8 cellular contexts compared by ENCODE assay signal in the genomic region with DNA sequence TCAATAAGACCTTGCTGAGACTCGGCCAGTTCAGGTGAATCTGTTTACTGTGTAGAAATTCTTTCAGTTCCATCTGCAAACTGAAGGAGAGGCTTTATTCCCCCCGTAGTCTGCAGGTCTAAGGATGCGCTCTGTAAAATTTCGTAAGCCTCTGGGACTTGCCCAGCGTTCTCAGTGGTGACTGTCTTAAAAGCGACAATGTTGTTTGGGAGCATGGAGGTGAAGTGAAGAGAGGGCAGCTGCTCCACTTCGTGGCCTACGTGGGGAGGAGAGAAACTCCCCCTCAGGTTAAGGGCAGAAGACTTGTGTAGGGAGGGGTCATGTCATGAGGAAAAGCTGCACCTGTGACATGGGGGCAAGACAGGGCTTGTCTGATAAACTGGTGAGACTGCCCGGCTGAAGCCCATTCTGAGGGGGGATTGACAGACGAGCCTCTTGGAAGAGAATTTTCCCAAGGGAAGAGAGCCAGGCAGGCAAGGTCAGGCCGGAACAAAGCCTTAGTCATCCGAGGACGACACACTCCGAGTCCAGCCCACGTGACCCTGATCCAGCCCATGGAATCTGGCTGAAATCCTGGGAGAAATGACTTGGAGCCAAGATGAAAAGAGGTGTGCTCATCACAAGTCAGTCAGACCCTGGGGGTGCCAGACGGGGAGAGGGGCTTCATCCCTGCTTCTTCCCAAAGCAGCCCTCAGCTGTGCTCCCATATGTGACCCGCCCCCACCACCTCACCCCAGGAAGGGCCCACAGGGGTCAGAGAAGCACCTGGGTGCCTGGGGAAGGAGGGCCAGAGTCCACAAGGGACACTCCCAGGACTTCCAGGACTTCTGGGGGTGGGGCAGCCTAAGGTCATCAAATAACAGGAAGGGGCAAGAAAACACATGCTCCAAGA.
DNase-seq lines count a peak whose midpoint lies in the region; ATAC-seq, FAIRE-seq and TF ChIP-seq lines count a peak whose summit lies in the region.

No MANE protein-coding gene starts in this region.

- H3K9me3 ChIP-seq in H9 (ENCODE audit: control insufficient read depth, low read depth, low read length): no peaks in the 10 kb centered on the region
- no peaks in the 10 kb centered on the region for H3K9me3 ChIP-seq in adrenal gland (replicated peaks in 1 of 3)
- H3K9me3 ChIP-seq in cardiac muscle cell (ENCODE audit: low read depth): no peaks in the 10 kb centered on the region
- no peaks in the 10 kb centered on the region for H3K9me3 ChIP-seq in psoas muscle

- no peak for FAIRE-seq in GM19239 (lab: Jason Lieb, UNC)
- no peak for FAIRE-seq in D721Med (lab: Jason Lieb, UNC)

- no peak overlapping the region for H2AK5ac ChIP-seq in H9 (ENCODE audit: insufficient read length, low read length)

- TF ChIP-seq CTCF in H9 (conservative IDR thresholded peaks at IDR 0.05) (no peak), adrenal gland (IDR thresholded peaks at IDR 0.05) (no peak), cardiac muscle cell (IDR thresholded peaks at IDR 0.05; ENCODE audit: low read depth, low read length) (no peak), psoas muscle (IDR thresholded peaks at IDR 0.05) (no peak), D721Med (IDR thresholded peaks at IDR 0.05; ENCODE audit: insufficient read depth, missing control alignments) (no peak)

- H3K4me3 ChIP-seq in adrenal gland: no peak overlapping the region
- no peak overlapping the region for H3K4me3 ChIP-seq in cardiac muscle cell
- no peak overlapping the region for H3K4me3 ChIP-seq in psoas muscle

- H3K4me3 Mint-ChIP-seq in H9: no peak overlapping the region

- H3K18ac ChIP-seq in H9 (ENCODE audit: insufficient read length, low read depth, low read length): no peak overlapping the region

- H4K8ac ChIP-seq in H9 (replicated peaks; ENCODE audit: insufficient read length, low read depth, low read length): no peak overlapping the region

- intact Hi-C loops in adrenal gland (cut with DNase I): no loop called here
- intact Hi-C loops in psoas muscle (cut with DNase I): no loop called here

- H3K56ac ChIP-seq in H9 (ENCODE audit: insufficient read length, low read depth, low read length): no peak overlapping the region

- H2AFZ ChIP-seq in H9 (ENCODE audit: low read length): no peak overlapping the region

- no peak overlapping the region for H2BK15ac ChIP-seq in H9 (ENCODE audit: low read depth, low read length)

- H2BK20ac ChIP-seq in H9 (ENCODE audit: low read depth, low read length, poor library complexity, severe bottlenecking): no peak overlapping the region

- H3K27me3 ChIP-seq in H9 (ENCODE audit: insufficient read depth, low read length) (no peaks in the 10 kb centered on the region), adrenal gland (no peaks in the 10 kb centered on the region), cardiac muscle cell (no peaks in the 10 kb centered on the region), psoas muscle (ENCODE audit: insufficient read depth in 3 of 3, low read length in 2 of 3) (no peaks in the 10 kb centered on the region)

- peak in 1 of 2 donors; percentile 40 for TF ChIP-seq POLR2A in adrenal gland (IDR thresholded peaks at IDR 0.05)

- H3K4me2 ChIP-seq in H9 (ENCODE audit: insufficient read depth, insufficient read length, low read length): no peak overlapping the region

- H2BK120ac ChIP-seq in H9 (ENCODE audit: low read depth, low read length, poor library complexity, severe bottlenecking): no peak overlapping the region

- no peak overlapping the region for H3K27ac ChIP-seq in H9 (ENCODE audit: insufficient read length, low read depth, low read length)
- peak overlapping the region; percentile 59 to 91 (median 88) for H3K27ac ChIP-seq in adrenal gland
- peak overlapping the region; percentile 26 for H3K27ac ChIP-seq in cardiac muscle cell
- no peak overlapping the region for H3K27ac ChIP-seq in psoas muscle

- H4K5ac ChIP-seq in H9 (ENCODE audit: insufficient read length, low read depth, low read length): no peak overlapping the region

- no peak overlapping the region for H2BK12ac ChIP-seq in H9 (ENCODE audit: insufficient read length, low read depth, low read length)

- H3K4me1 Mint-ChIP-seq in H9: peaks cover 16 to 31% of the 10 kb centered on the region in 2 experiments

- no peak overlapping the region for H4K91ac ChIP-seq in H9 (ENCODE audit: insufficient read length, low read depth, low read length)

- H3K23me2 ChIP-seq in H9 (ENCODE audit: insufficient read length, low read depth, low read length, poor library complexity, severe bottlenecking): no peaks in the 10 kb centered on the region

- H3K79me1 ChIP-seq in H9 (ENCODE audit: insufficient read depth, low read depth, low read length, poor library complexity, severe bottlenecking): no peaks in the 10 kb centered on the region

- WGBS in H9 (ENCODE audit: extremely low coverage, insufficient read length, low lambda C conversion rate): no CpG with 5 or more reads among the region's 17 CpGs
- WGBS in adrenal gland, 4 donors: 38 to 43% (median 40%) methylated on average over 12 to 17 of the region's 17 CpGs
- 47 to 50% (median 49%) methylated on average over 17 of the region's 17 CpGs for WGBS in psoas muscle, 3 donors

- peak in 3 of 4 donors; percentile 59 to 68 (median 66) for ATAC-seq in psoas muscle

- H3K23ac ChIP-seq in H9 (ENCODE audit: insufficient read length, low read depth, low read length): no peak overlapping the region

- H3K27me3 Mint-ChIP-seq in H9 (ENCODE audit: low read depth): no peaks in the 10 kb centered on the region

- no peaks in the 10 kb centered on the region for H4K20me1 ChIP-seq in H9 (ENCODE audit: control insufficient read depth, insufficient read depth, insufficient read length)

- no peaks in the 10 kb centered on the region for H3K79me2 ChIP-seq in H9 (ENCODE audit: insufficient read depth, low read length)

- DNase-seq in H9 (no peak), adrenal gland (peak; percentile 84 to 96 (median 93)), cardiac muscle cell (ENCODE audit: low read depth in 1 of 2, low spot score in 1 of 2) (peak in 1 of 2 donors; percentile 88), psoas muscle (peak; percentile 46 to 66), GM19239 (ENCODE audit: insufficient read length, low spot score) (no peak), NCI-H82 treated with DMSO at 0.1 percent for 48 hours (lab: John Stamatoyannopoulos, UW; ENCODE audit: unreplicated experiment) (no peak), D721Med (ENCODE audit: insufficient read length, low spot score) (no peak)
- DNase-seq in activated naive CD4-positive, alpha-beta T cell treated with Interleukin-2 at 50 U/mL for 16 hours: no peak

- no peak overlapping the region for H3T11ph ChIP-seq in H9 (ENCODE audit: low read length)

- peaks cover 0 to 23% (median 3%) of the 10 kb centered on the region in 3 experiments; a peak in 4 of 7 replicates for H3K36me3 Mint-ChIP-seq in H9 (ENCODE audit: insufficient read depth in 1 of 3, low read depth in 3 of 3)

- H3K36me3 ChIP-seq in adrenal gland (replicated peaks in 1 of 2): no peaks in the 10 kb centered on the region
- H3K36me3 ChIP-seq in cardiac muscle cell: no peaks in the 10 kb centered on the region
- no peaks in the 10 kb centered on the region for H3K36me3 ChIP-seq in psoas muscle (ENCODE audit: insufficient read depth in 1 of 2, low read depth in 1 of 2)

- H3K9me3 Mint-ChIP-seq in H9: peaks cover 11 to 13% of the 10 kb centered on the region in 2 experiments

- H3K14ac ChIP-seq in H9 (ENCODE audit: insufficient read depth, low read length): no peak overlapping the region

- no peak overlapping the region for H2BK5ac ChIP-seq in H9 (ENCODE audit: insufficient read length, low read length)

- no peak overlapping the region for H3K4ac ChIP-seq in H9 (ENCODE audit: low read depth, low read length)

- H3K9ac ChIP-seq in H9 (ENCODE audit: extremely low read depth, insufficient read length, low read length): no peak overlapping the region

- no peaks in the 10 kb centered on the region for H3K4me1 ChIP-seq in H9 (ENCODE audit: insufficient read depth, low read length)
- H3K4me1 ChIP-seq in adrenal gland (replicated peaks in 1 of 2): peaks cover 22 to 25% of the 10 kb centered on the region in 2 donors
- H3K4me1 ChIP-seq in cardiac muscle cell (ENCODE audit: low read depth): peaks cover 20% of the 10 kb centered on the region
- no peaks in the 10 kb centered on the region for H3K4me1 ChIP-seq in psoas muscle

- peak overlapping the region in 2 of 3 experiments; percentile 59 to 62; a peak in 3 of 7 replicates for H3K27ac Mint-ChIP-seq in H9

Comparison
In these comparisons a context has a peak if more than half of its experiments do, and no peak if none do; other contexts are left out.
1. DNase-seq: peak in adrenal gland (7 of 7) and psoas muscle (2 of 2); none in H9 (single experiment), activated naive CD4-positive, alpha-beta T cell treated with Interleukin-2 at 50 U/mL for 16 hours (single experiment), GM19239 (single experiment), NCI-H82 treated with DMSO at 0.1 percent for 48 hours (single experiment) and D721Med (single experiment).
2. H3K27ac ChIP-seq: peak in adrenal gland (5 of 5) and cardiac muscle cell (single experiment); none in H9 (single experiment) and psoas muscle (single experiment).